ENCODE assay signal across 14 cellular contexts in genomic region chr4:88705805-88706518, GRCh38. TPM values are rescaled to one million over a fixed set of nuclear protein-coding genes. Genes with fewer than 3 reads are reported as not detected.
DNase-seq lines count a peak whose midpoint lies in the region; ATAC-seq and TF ChIP-seq lines count a peak whose summit lies in the region.
"Had no signal": no experiment of that assay in that cellular context is flagged by ENCODE, and none has a peak within 500 bp of the region (broad histone marks: within the 10 kb centered on the region; RNA-seq: fewer than 3 reads in every experiment).

No MANE protein-coding gene starts in this region.

- H3K36me3 ChIP-seq in RWPE2 (ENCODE audit: low read depth) (peaks cover 93% of the 10 kb centered on the region), esophagus muscularis mucosa (peaks cover 19 to 66% (median 44%) of the 10 kb centered on the region in 4 donors), osteoblast (ENCODE audit: insufficient read depth, low read length) (peaks cover 3% of the 10 kb centered on the region)

- TF ChIP-seq POLR2A in esophagus muscularis mucosa (IDR thresholded peaks at IDR 0.05; ENCODE audit: low read depth) = no peak

- ATAC-seq in RWPE2 (ENCODE audit: low read depth) (0 out of 3 replicates have a peak, but pooled peaks have one; percentile 17), HG03135 (IDR thresholded peaks at IDR 0.05; ENCODE audit: unreplicated experiment) (no peak)
- ATAC-seq: activated CD8-positive, alpha-beta T cell treated with anti-CD3 and anti-CD28 coated beads for 36 hours; T-cell had no signal

- H3K4me1 ChIP-seq in RWPE2 (ENCODE audit: insufficient read depth, poor library complexity, severe bottlenecking) (no peaks in the 10 kb centered on the region), esophagus muscularis mucosa (peaks cover 4 to 22% (median 18%) of the 10 kb centered on the region in 4 donors), osteoblast (ENCODE audit: insufficient read depth, low read length) (peaks cover 15% of the 10 kb centered on the region)

- H3K27me3 ChIP-seq in RWPE2 (ENCODE audit: insufficient read depth, poor library complexity, severe bottlenecking) (no peaks in the 10 kb centered on the region), esophagus muscularis mucosa (no peaks in the 10 kb centered on the region), osteoblast (ENCODE audit: insufficient read depth, low read length) (no peaks in the 10 kb centered on the region)

- TF ChIP-seq CTCF in AG10803 (conservative IDR thresholded peaks at IDR 0.05; ENCODE audit: low read length) = no peak
- TF ChIP-seq CTCF in RWPE2 (IDR thresholded peaks at IDR 0.05; ENCODE audit: poor library complexity, severe bottlenecking) = no peak
- no peak for TF ChIP-seq CTCF in esophagus muscularis mucosa (IDR thresholded peaks at IDR 0.05)
- no peak for TF ChIP-seq CTCF in osteoblast (IDR thresholded peaks at IDR 0.05; ENCODE audit: extremely low read depth, low read depth, low read length)

- intact Hi-C loops in esophagus muscularis mucosa (cut with DNase I) = loop anchor here (5.0 to 10.0 kb wide), 3 partner anchors 56 to 316 kb away; no protein-coding TSS in a partner anchor

- peak overlapping the region; percentile 45 for H3K4me2 ChIP-seq in osteoblast (ENCODE audit: insufficient read depth, low read length)

- no peaks in the 10 kb centered on the region for H3K79me2 ChIP-seq in osteoblast (ENCODE audit: insufficient read depth, low read length)

- H3K27ac ChIP-seq in RWPE2 (ENCODE audit: poor library complexity, severe bottlenecking) (no peak overlapping the region), esophagus muscularis mucosa (replicated peaks in 1 of 4) (peak overlapping the region; percentile 12 to 60 (median 47)), osteoblast (ENCODE audit: low read depth, low read length) (peak overlapping the region; percentile 60)
- H3K27ac ChIP-seq: C4-2B had no signal

- no peak for TF ChIP-seq EP300 in esophagus muscularis mucosa (IDR thresholded peaks at IDR 0.05)

- H3K9me3 ChIP-seq in RWPE2 (ENCODE audit: severe bottlenecking) (no peaks in the 10 kb centered on the region), esophagus muscularis mucosa (no peaks in the 10 kb centered on the region), osteoblast (ENCODE audit: low read depth, low read length) (no peaks in the 10 kb centered on the region)

- no peak overlapping the region for H2AFZ ChIP-seq in osteoblast (ENCODE audit: low read length)

- peak; percentile 58 for DNase-seq in AG10803 (ENCODE audit: low read depth)
- DNase-seq in RWPE2 (ENCODE audit: low spot score) = no peak
- no peak for DNase-seq in esophagus muscularis mucosa (ENCODE audit: extremely low spot score)
- no peak for DNase-seq in osteoblast (ENCODE audit: insufficient read length, low spot score, missing footprints)
- no peak for DNase-seq in NCI-H69 (lab: John Stamatoyannopoulos, UW)
- DNase-seq in activated CD4-positive, alpha-beta T cell treated with anti-CD3 and anti-CD28 coated beads for 4 hours = no peak
- no peak for DNase-seq in NCI-H1694 (lab: John Stamatoyannopoulos, UW)
- DNase-seq: activated CD8-positive, alpha-beta T cell treated with anti-CD3 and anti-CD28 coated beads for 36 hours; activated naive CD4-positive, alpha-beta T cell treated with anti-CD3 and anti-CD28 coated beads for 36 hours; NCI-H187; T-cell had no signal

- no peaks in the 10 kb centered on the region for H4K20me1 ChIP-seq in osteoblast (ENCODE audit: insufficient read depth, low read length)

- H3K4me3 ChIP-seq in AG10803 (ENCODE audit: low read length) (no peak overlapping the region), RWPE2 (ENCODE audit: severe bottlenecking) (no peak overlapping the region), esophagus muscularis mucosa (no peak overlapping the region), osteoblast (ENCODE audit: insufficient read depth, low read length) (no peak overlapping the region)

- WGBS in esophagus muscularis mucosa = 65% methylated on average over 3 of the region's 3 CpGs

RNA-seq across cellular contexts. Expression of gene NAP1L5, which starts 8.3 kb away (rescaled TPM):
- total RNA-seq in esophagus muscularis mucosa = 10 to 100 TPM in 1 of 4 donors, 1 to 10 TPM in 3; 5.7 to 10.1 (median 7.8) TPM
- total RNA-seq in osteoblast = 2.9 and 5.1 TPM in 2 replicates
- total RNA-seq: H4 had no signal
